In genomic region chr1:244356371-244356770, GRCh38 we compare ENCODE assay signal across 19 cellular contexts.
"Had no signal": no experiment of that assay in that cellular context is flagged by ENCODE, and none has a peak within 500 bp of the region (broad histone marks: within the 10 kb centered on the region; RNA-seq: fewer than 3 reads in every experiment).

No MANE protein-coding gene starts in this region.

- DNase-seq: dermis blood vessel endothelial cell; dorsolateral prefrontal cortex; effector CD4-positive, alpha-beta T cell; effector memory CD4-positive, alpha-beta T cell; foreskin keratinocyte; gastrocnemius medialis; heart left ventricle; hypothalamus; immature natural killer cell; islet precursor cell; kidney glomerular epithelial cell; left cardiac atrium; left lung; left ventricle myocardium superior; lower lobe of right lung; mesenchymal stem cell; mucosa of descending colon; naive B cell; naive thymus-derived CD8-positive, alpha-beta T cell had no signal
